ENCODE assay signal across 14 cellular contexts in the genomic region with DNA sequence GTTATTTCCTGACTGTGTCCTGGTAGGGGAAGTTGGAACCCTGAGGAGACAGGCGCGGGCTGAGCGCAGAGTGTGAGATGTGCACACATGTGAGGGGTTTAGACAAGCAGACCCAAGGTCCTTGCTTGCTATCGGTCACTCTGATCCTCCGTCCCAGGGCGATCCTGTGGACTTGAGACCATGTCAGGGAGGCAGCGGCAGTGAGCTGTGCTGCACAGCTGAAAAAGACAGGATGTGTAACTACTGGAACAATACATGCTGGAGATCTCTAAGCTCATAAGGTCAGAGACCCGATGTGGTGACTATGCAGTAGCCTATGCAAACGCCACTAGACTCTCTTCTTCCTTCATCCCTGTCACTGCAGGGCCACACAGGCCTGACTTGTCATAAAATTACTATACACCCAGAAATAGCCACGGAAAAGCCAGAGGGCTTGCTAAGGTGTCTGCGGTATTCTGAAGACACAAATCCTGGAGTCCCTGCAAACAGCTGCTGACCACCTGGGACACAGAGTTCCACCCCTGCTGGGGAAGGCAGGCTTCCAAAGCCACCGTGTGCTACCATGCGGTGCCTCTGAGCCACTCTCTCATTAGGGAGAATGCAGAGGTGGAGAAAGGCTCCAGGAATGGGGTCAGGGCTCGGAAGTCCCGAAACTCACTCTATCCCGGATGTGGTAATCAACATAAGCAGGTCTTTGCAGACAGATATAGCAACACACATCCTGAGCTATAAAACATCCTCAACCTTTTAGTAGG.
A peak's percentile ranks its signal among the peaks of the same experiment; 100 is the strongest.
DNase-seq lines count a peak whose midpoint lies in the region; ATAC-seq, FAIRE-seq and TF ChIP-seq lines count a peak whose summit lies in the region.
"Had no signal": no experiment of that assay in that cellular context is flagged by ENCODE, and none has a peak within 500 bp of the region (broad histone marks: within the 10 kb centered on the region; RNA-seq: fewer than 3 reads in every experiment).

No MANE protein-coding gene starts in this region.

- no peak overlapping the region for H3K27ac Mint-ChIP-seq in effector memory CD8-positive, alpha-beta T cell
- H3K27ac Mint-ChIP-seq: CD4-positive, alpha-beta T cell; stimulated activated naive CD8-positive, alpha-beta T cell treated with anti-CD3 and anti-CD28 coated beads, Interleukin-15, amount 100 ng/mL, for 72 hours had no signal

- H3K27ac ChIP-seq in colonic mucosa (peak overlapping the region; percentile 2), lung (ENCODE audit: low read depth in 1 of 2, low read length in 1 of 2) (peak overlapping the region; percentile 37 to 80), substantia nigra (ENCODE audit: low read depth, low read length, poor library complexity, severe bottlenecking) (peak overlapping the region; percentile 52)
- H3K27ac ChIP-seq: SK-N-MC had no signal

- no peaks in the 10 kb centered on the region for H3K9me3 Mint-ChIP-seq in effector memory CD8-positive, alpha-beta T cell
- H3K9me3 Mint-ChIP-seq: CD4-positive, alpha-beta T cell; stimulated activated naive CD8-positive, alpha-beta T cell treated with anti-CD3 and anti-CD28 coated beads, Interleukin-15, amount 100 ng/mL, for 72 hours had no signal

- WGBS in lung, 2 donors, result 66 to 82% methylated on average over 16 of the region's 16 CpGs

- H3K4me1 Mint-ChIP-seq in effector memory CD8-positive, alpha-beta T cell (ENCODE audit: low read depth in 2 of 2), result peaks cover 21 to 26% of the 10 kb centered on the region in 2 donors

- H3K36me3 ChIP-seq in colonic mucosa (no peaks in the 10 kb centered on the region), lung (ENCODE audit: control insufficient read depth in 2 of 2, insufficient read depth in 2 of 2, low read length in 2 of 2) (peaks cover 0 to 3% of the 10 kb centered on the region in 2 donors)

- no peak overlapping the region for H3K9ac ChIP-seq in colonic mucosa (ENCODE audit: low read depth in 2 of 2, low read length in 2 of 2)

- peak overlapping the region in 1 of 2 donors; percentile 59 for H3K4me3 Mint-ChIP-seq in effector memory CD8-positive, alpha-beta T cell
- H3K4me3 Mint-ChIP-seq: CD4-positive, alpha-beta T cell; stimulated activated naive CD8-positive, alpha-beta T cell treated with anti-CD3 and anti-CD28 coated beads, Interleukin-15, amount 100 ng/mL, for 72 hours had no signal

- no peaks in the 10 kb centered on the region for H3K4me1 ChIP-seq in colonic mucosa
- H3K4me1 ChIP-seq in lung (ENCODE audit: control insufficient read depth in 2 of 2, insufficient read depth in 2 of 2, low read length in 2 of 2), result peaks cover 7 to 43% of the 10 kb centered on the region in 2 donors

- H3K36me3 Mint-ChIP-seq in effector memory CD8-positive, alpha-beta T cell (ENCODE audit: insufficient read depth), result peaks cover 5% of the 10 kb centered on the region

- no peak overlapping the region for H3K4me3 ChIP-seq in colonic mucosa
- no peak overlapping the region for H3K4me3 ChIP-seq in lung
- H3K4me3 ChIP-seq: SK-N-MC had no signal

- no peak for FAIRE-seq in RCC 7860 (lab: Jason Lieb, UNC)
- FAIRE-seq: frontal cortex had no signal

- H3K27me3 ChIP-seq in colonic mucosa (no peaks in the 10 kb centered on the region), lung (ENCODE audit: control insufficient read depth, insufficient read depth) (no peaks in the 10 kb centered on the region)

- no peak for ATAC-seq in lung (ENCODE audit: insufficient read depth, low FRiP score)
- ATAC-seq in effector memory CD8-positive, alpha-beta T cell (replicated peaks), result no peak
- ATAC-seq: stimulated activated naive CD8-positive, alpha-beta T cell treated with anti-CD3 and anti-CD28 coated beads, Interleukin-15, amount 100 ng/mL, for 72 hours had no signal

- intact Hi-C loops in colonic mucosa (cut with DNase I), result no loop called here

- H3K9me3 ChIP-seq in colonic mucosa (no peaks in the 10 kb centered on the region), lung (ENCODE audit: control insufficient read depth in 2 of 2, insufficient read depth in 1 of 2, low read length in 1 of 2) (no peaks in the 10 kb centered on the region)

- TF ChIP-seq CTCF in colonic mucosa (IDR thresholded peaks at IDR 0.05) (no peak), lung (IDR thresholded peaks at IDR 0.05; ENCODE audit: control extremely low read depth, extremely low read depth) (no peak)

- DNase-seq in NCI-H146 (lab: John Stamatoyannopoulos, UW) (peak; percentile 70), colonic mucosa (no peak), lung (ENCODE audit: low spot score) (peak; percentile 26), substantia nigra (lab: John Stamatoyannopoulos, UW) (no peak), T-helper 1 cell (no peak), RCC 7860 (ENCODE audit: low spot score) (no peak)
- DNase-seq in effector memory CD8-positive, alpha-beta T cell, result no peak
- DNase-seq: CD4-positive, alpha-beta T cell; GDM1; mammary epithelial cell; NCI-H82; stimulated activated naive CD8-positive, alpha-beta T cell treated with anti-CD3 and anti-CD28 coated beads, Interleukin-15, amount 100 ng/mL, for 72 hours had no signal

- no peaks in the 10 kb centered on the region for H3K27me3 Mint-ChIP-seq in effector memory CD8-positive, alpha-beta T cell
- H3K27me3 Mint-ChIP-seq: CD4-positive, alpha-beta T cell; stimulated activated naive CD8-positive, alpha-beta T cell treated with anti-CD3 and anti-CD28 coated beads, Interleukin-15, amount 100 ng/mL, for 72 hours had no signal

Comparison
In these comparisons a context has a peak if more than half of its experiments do, and no peak if none do; other contexts are left out.
1. DNase-seq: peak in NCI-H146 (single experiment) and lung (single experiment); none in colonic mucosa (single experiment), substantia nigra (0 of 49), T-helper 1 cell (0 of 5), effector memory CD8-positive, alpha-beta T cell (0 of 3) and RCC 7860 (single experiment).
2. H3K27ac ChIP-seq: peak in every context shown above with its lines; median percentile 58 in lung; 52 in substantia nigra; 2 in colonic mucosa.